ENCODE assay signal across 10 cellular contexts in genomic region chr7:102931757-102932156, GRCh38. TPM values are rescaled to one million over a fixed set of nuclear protein-coding genes. Genes with fewer than 3 reads are reported as not detected.
"Had no signal": no experiment of that assay in that cellular context is flagged by ENCODE, and none has a peak within 500 bp of the region (broad histone marks: within the 10 kb centered on the region; RNA-seq: fewer than 3 reads in every experiment).

No MANE protein-coding gene starts in this region.

- FAIRE-seq: HTR-8/SVneo had no signal

- H3K4me1 Mint-ChIP-seq: IgD-negative memory B cell had no signal

- H3K27me3 Mint-ChIP-seq: IgD-negative memory B cell had no signal

- DNase-seq: GM23248, GOT3, H7, HFFc6, KBM-7 had no signal

- H3K9ac ChIP-seq: GM23248 had no signal

- H3K9me3 Mint-ChIP-seq: HFFc6, IgD-negative memory B cell had no signal

- H3K9me3 ChIP-seq: HAP-1 had no signal

- H3K27ac ChIP-seq: GM23248 had no signal

- H2AFZ ChIP-seq: GM23248 had no signal

- H3K4me1 ChIP-seq: HAP-1 had no signal

- H3K27ac Mint-ChIP-seq: HFFc6, IgD-negative memory B cell had no signal

- H3K4me3 Mint-ChIP-seq: HFFc6, IgD-negative memory B cell had no signal

- H3K4me3 ChIP-seq: GM23248, HAP-1 had no signal

- ATAC-seq: HCT116 had no signal

- H3K36me3 ChIP-seq: HAP-1 had no signal

RNA-seq across cellular contexts. Expression of gene LRRC17, which starts 19.0 kb away (rescaled TPM):
- total RNA-seq: HT-29 had no signal
- polyA plus RNA-seq: IgD-negative memory B cell had no signal
